ENCODE assay signal across 9 cellular contexts in genomic region chr17:80221401-80221800, GRCh38. TPM values are rescaled to one million over a fixed set of nuclear protein-coding genes. Genes with fewer than 3 reads are reported as not detected.
A peak's percentile ranks its signal among the peaks of the same experiment; 100 is the strongest.
DNase-seq lines count a peak whose midpoint lies in the region; ATAC-seq lines count a peak whose summit lies in the region.
"Had no signal": no experiment of that assay in that cellular context is flagged by ENCODE, and none has a peak within 500 bp of the region (broad histone marks: within the 10 kb centered on the region; RNA-seq: fewer than 3 reads in every experiment).

No MANE protein-coding gene starts in this region.

- peak overlapping the region; percentile 91 for H3K4me3 Mint-ChIP-seq in dendritic cell treated with granulocyte-macrophage colony-stimulating factor and Interleukin-4, amounts not matched to agents 40 ng/mL and 50 ng/mL, for 4 days

- H3K27ac ChIP-seq in muscle layer of duodenum (ENCODE audit: low read length) (no peak overlapping the region), urinary bladder (ENCODE audit: low read depth) (no peak overlapping the region)

- H3K36me3 Mint-ChIP-seq in dendritic cell treated with granulocyte-macrophage colony-stimulating factor and Interleukin-4, amounts not matched to agents 40 ng/mL and 50 ng/mL, for 4 days (ENCODE audit: low read depth), result peaks cover 94% of the 10 kb centered on the region

- no peaks in the 10 kb centered on the region for H3K9me3 ChIP-seq in muscle layer of duodenum (ENCODE audit: control insufficient read depth in 1 of 2, low read length in 2 of 2)

- peaks cover 60% of the 10 kb centered on the region for H3K4me1 Mint-ChIP-seq in dendritic cell treated with granulocyte-macrophage colony-stimulating factor and Interleukin-4, amounts not matched to agents 40 ng/mL and 50 ng/mL, for 4 days (ENCODE audit: low read depth)

- H3K4me3 ChIP-seq in muscle layer of duodenum (ENCODE audit: low read depth in 1 of 2, low read length in 2 of 2), result peak overlapping the region; percentile 60 to 96
- H3K4me3 ChIP-seq in urinary bladder (ENCODE audit: low read depth, low read length), result peak overlapping the region; percentile 95

- H3K36me3 ChIP-seq in muscle layer of duodenum (ENCODE audit: control insufficient read depth in 1 of 2, insufficient read depth in 2 of 2, low read length in 2 of 2) (peaks cover 5 to 17% of the 10 kb centered on the region in 2 donors), urinary bladder (ENCODE audit: insufficient read depth) (peaks cover 3% of the 10 kb centered on the region)

- H3K27ac Mint-ChIP-seq in dendritic cell treated with granulocyte-macrophage colony-stimulating factor and Interleukin-4, amounts not matched to agents 40 ng/mL and 50 ng/mL, for 4 days, result peak overlapping the region; percentile 28

- H3K9me3 Mint-ChIP-seq in dendritic cell treated with granulocyte-macrophage colony-stimulating factor and Interleukin-4, amounts not matched to agents 40 ng/mL and 50 ng/mL, for 4 days, result no peaks in the 10 kb centered on the region

- WGBS in urinary bladder, result 74% methylated on average over 20 of the region's 20 CpGs

- intact Hi-C loops in Right ventricle myocardium inferior (cut with DNase I) (loop anchor here (2.0 kb wide), 1 partner anchor 75 kb away; the partner anchor contains the start of gene EIF4A3), left ventricle myocardium superior (cut with micrococcal nuclease) (no loop called here)
- intact Hi-C loops in dendritic cell treated with granulocyte-macrophage colony-stimulating factor and Interleukin-4, amounts not matched to agents 40 ng/mL and 50 ng/mL, for 4 days (cut with micrococcal nuclease), result no loop called here

- H3K4me1 ChIP-seq in muscle layer of duodenum (ENCODE audit: control insufficient read depth in 1 of 2, insufficient read depth in 2 of 2, low read length in 2 of 2), result peaks cover 0 to 29% of the 10 kb centered on the region in 2 donors
- H3K4me1 ChIP-seq in urinary bladder (ENCODE audit: insufficient read depth), result no peaks in the 10 kb centered on the region

- DNase-seq in Right ventricle myocardium inferior (ENCODE audit: missing footprints), result peak; percentile 61
- no peak for DNase-seq in left ventricle myocardium superior
- no peak for DNase-seq in DMS53 (lab: John Stamatoyannopoulos, UW)
- DNase-seq in NCI-H2196 (lab: John Stamatoyannopoulos, UW; ENCODE audit: unreplicated experiment), result no peak
- DNase-seq: OCI-M1 had no signal

- H3K27me3 ChIP-seq in muscle layer of duodenum (ENCODE audit: low read depth, low read length), result no peaks in the 10 kb centered on the region

- ATAC-seq in Right ventricle myocardium inferior (no peak), left ventricle myocardium superior (no peak), HG03571 (IDR thresholded peaks at IDR 0.05; ENCODE audit: unreplicated experiment) (no peak)

- peaks cover 34% of the 10 kb centered on the region for H3K27me3 Mint-ChIP-seq in dendritic cell treated with granulocyte-macrophage colony-stimulating factor and Interleukin-4, amounts not matched to agents 40 ng/mL and 50 ng/mL, for 4 days

RNA-seq across cellular contexts. Expression of gene SLC26A11, which starts 1.2 kb away (rescaled TPM):
- total RNA-seq in Right ventricle myocardium inferior (3.9 TPM), left ventricle myocardium superior (10.6 TPM), urinary bladder (9.2 TPM)
- 14.2 TPM for polyA plus RNA-seq in urinary bladder

RNA-seq across cellular contexts. Expression of gene SGSH, which starts 1.3 kb away (rescaled TPM):
- total RNA-seq in Right ventricle myocardium inferior (12.4 TPM), left ventricle myocardium superior (11.4 TPM), urinary bladder (8.4 TPM)
- polyA plus RNA-seq in urinary bladder, result 30.6 TPM

RNA-seq across cellular contexts. Expression of gene RNF213, which starts 39.3 kb away (rescaled TPM):
- total RNA-seq in Right ventricle myocardium inferior, result 28.6 TPM
- 25.7 TPM for total RNA-seq in left ventricle myocardium superior
- 81.5 TPM for total RNA-seq in urinary bladder
- 37.2 TPM for polyA plus RNA-seq in urinary bladder

RNA-seq across cellular contexts. Expression of gene CARD14, which starts 51.6 kb away (rescaled TPM):
- not detected for total RNA-seq in Right ventricle myocardium inferior
- total RNA-seq in left ventricle myocardium superior, result not detected
- total RNA-seq in urinary bladder, result 3.3 TPM
- polyA plus RNA-seq in urinary bladder, result 1.2 TPM
